In the genomic region with DNA sequence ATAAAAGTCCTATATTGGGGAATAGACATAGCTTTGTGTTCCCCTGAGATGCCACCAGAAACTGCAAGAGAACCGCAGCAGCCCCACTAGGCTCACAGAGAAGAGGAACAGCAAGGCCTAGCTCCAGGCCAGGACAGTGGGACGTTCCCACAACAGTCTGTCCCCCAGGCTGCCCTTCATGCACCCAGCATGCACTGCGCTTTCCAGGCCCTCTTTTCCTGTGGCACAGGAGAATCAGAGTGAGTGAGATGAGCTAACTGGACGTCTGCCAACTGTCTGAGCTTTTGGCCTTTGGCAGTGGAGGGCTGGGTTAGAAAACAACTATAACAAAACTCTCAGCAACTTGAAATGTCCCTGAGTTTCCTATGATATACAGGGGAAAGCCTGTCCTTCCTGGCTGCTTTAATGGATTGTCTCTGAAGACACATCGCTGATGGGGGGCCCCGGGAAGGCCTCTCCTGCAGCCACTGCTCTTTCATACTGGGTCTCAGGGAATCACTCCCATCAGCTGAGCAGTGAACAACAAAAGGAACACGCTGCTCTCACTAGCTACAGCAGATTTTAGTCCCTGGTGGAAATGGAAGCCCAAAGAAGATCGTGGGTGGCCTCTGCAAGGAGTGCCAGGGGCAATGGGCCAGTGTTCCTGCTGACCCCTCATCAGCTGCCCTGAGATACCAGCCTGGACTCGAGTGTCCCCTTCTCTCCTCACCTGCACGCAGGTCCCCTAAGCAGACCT, we compare ENCODE assay signal across 9 cellular contexts. TPM values are rescaled to one million over a fixed set of nuclear protein-coding genes. Genes with fewer than 3 reads are reported as not detected.
DNase-seq lines count a peak whose midpoint lies in the region; ATAC-seq and TF ChIP-seq lines count a peak whose summit lies in the region.
"Had no signal": no experiment of that assay in that cellular context is flagged by ENCODE, and none has a peak within 500 bp of the region (broad histone marks: within the 10 kb centered on the region; RNA-seq: fewer than 3 reads in every experiment).

No MANE protein-coding gene starts in this region.

- CTCF ChIA-PET in SK-N-SH (lab: Yijun Ruan, JAX) (interaction anchor here (0.7 to 15.5 kb wide), 8 partner anchors 10 to 606 kb away, joined by 3 to 291 read pairs (median 7); no protein-coding TSS in a partner anchor), HEK293T (lab: Yijun Ruan, JAX) (interaction anchor here (0.7 kb wide), 1 partner anchor 151 kb away, joined by 3 read pairs; no protein-coding TSS in a partner anchor)

- TF ChIP-seq EP300 in SK-N-SH (IDR thresholded peaks at IDR 0.05; ENCODE audit: borderline replicate concordance in 1 of 2, low read depth in 1 of 2, low read length in 1 of 2) (0 out of 4 replicates have a peak, but pooled peaks of 1 of the 2 experiments have one; percentile 15), sigmoid colon (IDR thresholded peaks at IDR 0.05) (no peak)

- H3F3A ChIP-seq in SK-N-SH (replicated peaks; ENCODE audit: insufficient read depth), result peaks cover 84% of the 10 kb centered on the region
- peaks cover 15% of the 10 kb centered on the region for H3F3A ChIP-seq in smooth muscle cell (ENCODE audit: low read depth)

- H3K9me3 Mint-ChIP-seq in glutamatergic neuron (ENCODE audit: unreplicated experiment) (peaks cover 24% of the 10 kb centered on the region), natural killer cell (no peaks in the 10 kb centered on the region)

- H3K9me3 ChIP-seq in SK-N-SH (no peaks in the 10 kb centered on the region), sigmoid colon (no peaks in the 10 kb centered on the region), smooth muscle cell (replicated peaks; ENCODE audit: low read depth) (no peaks in the 10 kb centered on the region)

- no peaks in the 10 kb centered on the region for H3K27me3 ChIP-seq in SK-N-SH (ENCODE audit: insufficient read depth)
- no peaks in the 10 kb centered on the region for H3K27me3 ChIP-seq in sigmoid colon
- no peaks in the 10 kb centered on the region for H3K27me3 ChIP-seq in smooth muscle cell (ENCODE audit: low read depth)

- peak overlapping the region; percentile 70 for H3K4me3 Mint-ChIP-seq in glutamatergic neuron (ENCODE audit: unreplicated experiment)
- H3K4me3 Mint-ChIP-seq in natural killer cell, result no peak overlapping the region

- TF ChIP-seq POLR2A in sigmoid colon (IDR thresholded peaks at IDR 0.05), result no peak

- H3K9ac ChIP-seq in SK-N-SH (no peak overlapping the region), smooth muscle cell (ENCODE audit: low read depth) (no peak overlapping the region)

- H3K4me2 ChIP-seq in SK-N-SH, result no peak overlapping the region
- no peak overlapping the region for H3K4me2 ChIP-seq in smooth muscle cell

- intact Hi-C loops in sigmoid colon (cut with DNase I), result no loop called here
- intact Hi-C loops in natural killer cell (cut with micrococcal nuclease), result no loop called here

- POLR2A ChIA-PET in SK-N-SH (lab: Yijun Ruan, JAX) (interaction anchor here (2.1 kb wide), 1 partner anchor 10 kb away, joined by 5 read pairs; no protein-coding TSS in a partner anchor), HEK293T (lab: Yijun Ruan, JAX) (no interaction called here)

- peak overlapping the region; percentile 57 to 89 for H3K27ac ChIP-seq in SK-N-SH (ENCODE audit: low read depth in 2 of 2, low read length in 1 of 2)
- H3K27ac ChIP-seq in sigmoid colon, result peak overlapping the region; percentile 21 to 47 (median 42)
- H3K27ac ChIP-seq in smooth muscle cell (ENCODE audit: low read depth), result no peak overlapping the region

- H3K4me3 ChIP-seq in SK-N-SH (ENCODE audit: low read depth in 2 of 2, low read length in 1 of 2) (no peak overlapping the region), sigmoid colon (no peak overlapping the region), smooth muscle cell (no peak overlapping the region)

- peaks cover 59% of the 10 kb centered on the region for H3K4me1 Mint-ChIP-seq in glutamatergic neuron (ENCODE audit: low read depth, unreplicated experiment)
- peaks cover 21 to 26% of the 10 kb centered on the region in 2 donors for H3K4me1 Mint-ChIP-seq in natural killer cell

- H3K79me2 ChIP-seq in SK-N-SH (ENCODE audit: insufficient read depth) (peaks cover 29% of the 10 kb centered on the region), smooth muscle cell (ENCODE audit: low read depth) (no peaks in the 10 kb centered on the region)

- no peak for TF ChIP-seq RAD21 in SK-N-SH (IDR thresholded peaks at IDR 0.05; ENCODE audit: low read length)

- no peaks in the 10 kb centered on the region for H3K9me2 ChIP-seq in SK-N-SH

- DNase-seq in HT1080 (ENCODE audit: low read depth), result peak; percentile 40
- DNase-seq in SK-N-SH, result peak; percentile 75
- no peak for DNase-seq in glutamatergic neuron
- no peak for DNase-seq in sigmoid colon
- DNase-seq in natural killer cell, result no peak
- DNase-seq in hepatic stellate cell (ENCODE audit: low spot score), result no peak
- no peak for DNase-seq in smooth muscle cell (lab: John Stamatoyannopoulos, UW; ENCODE audit: unreplicated experiment)
- no peak for DNase-seq in HEK293T (ENCODE audit: extremely low spot score)
- DNase-seq: activated T-cell treated with anti-CD3 and anti-CD28 coated beads, Interleukin-2, amount 50 U/mL, for 1 hour had no signal

- peaks cover 68% of the 10 kb centered on the region for H4K20me1 ChIP-seq in SK-N-SH (ENCODE audit: insufficient read depth)
- H4K20me1 ChIP-seq in smooth muscle cell (ENCODE audit: low read depth), result peaks cover 6% of the 10 kb centered on the region

- ATAC-seq in natural killer cell, result no peak

- H3K4me1 ChIP-seq in SK-N-SH (ENCODE audit: control insufficient read depth in 1 of 2, insufficient read depth in 2 of 2, low read depth in 1 of 2, low read length in 1 of 2) (peaks cover 20 to 32% of the 10 kb centered on the region in 2 experiments; a peak in 3 of 4 replicates), sigmoid colon (peaks cover 0 to 23% (median 15%) of the 10 kb centered on the region in 4 donors), smooth muscle cell (ENCODE audit: low read depth) (peaks cover 8% of the 10 kb centered on the region)

- H3K36me3 Mint-ChIP-seq in glutamatergic neuron (ENCODE audit: unreplicated experiment) (no peaks in the 10 kb centered on the region), natural killer cell (no peaks in the 10 kb centered on the region)

- no peak for TF ChIP-seq CTCF in SK-N-SH (IDR thresholded peaks at IDR 0.05)
- TF ChIP-seq CTCF in glutamatergic neuron (IDR thresholded peaks at IDR 0.05; ENCODE audit: partially characterized antibody, unreplicated experiment), result no peak
- TF ChIP-seq CTCF in sigmoid colon (IDR thresholded peaks at IDR 0.05), result no peak
- TF ChIP-seq CTCF in natural killer cell (IDR thresholded peaks at IDR 0.05), result no peak
- TF ChIP-seq CTCF in smooth muscle cell (IDR thresholded peaks at IDR 0.05; ENCODE audit: borderline replicate concordance, insufficient read depth, poor library complexity, severe bottlenecking), result no peak

- H3K27ac Mint-ChIP-seq in glutamatergic neuron (ENCODE audit: unreplicated experiment) (peak overlapping the region; percentile 97), natural killer cell (peak overlapping the region in 1 of 2 donors; percentile 58)

- peaks cover 57 to 63% of the 10 kb centered on the region in 2 experiments for H3K36me3 ChIP-seq in SK-N-SH (replicated peaks in 1 of 2; ENCODE audit: control insufficient read depth in 1 of 2, insufficient read depth in 2 of 2, low read length in 1 of 2)
- peaks cover 0 to 42% (median 0%) of the 10 kb centered on the region in 4 donors for H3K36me3 ChIP-seq in sigmoid colon
- H3K36me3 ChIP-seq in smooth muscle cell (ENCODE audit: low read depth), result no peaks in the 10 kb centered on the region

- 63% methylated on average over 8 of the region's 10 CpGs for whole genome bisulfite sequencing in SK-N-SH (ENCODE audit: low lambda C conversion rate)
- 68 to 76% methylated on average over 10 of the region's 10 CpGs for WGBS in sigmoid colon, 2 donors
- WGBS in smooth muscle cell (ENCODE audit: low lambda C conversion rate), result 84% methylated on average over 10 of the region's 10 CpGs

- H2AFZ ChIP-seq in SK-N-SH (ENCODE audit: low read depth) (no peak overlapping the region), smooth muscle cell (ENCODE audit: low read depth) (no peak overlapping the region)

- H3K27me3 Mint-ChIP-seq in glutamatergic neuron (ENCODE audit: unreplicated experiment), result peaks cover 7% of the 10 kb centered on the region
- peaks cover 0 to 3% of the 10 kb centered on the region in 2 donors for H3K27me3 Mint-ChIP-seq in natural killer cell (ENCODE audit: low read depth in 2 of 2)

TF ChIP-seq in SK-N-SH, 30 proteins besides CTCF, POLR2A, EP300 and RAD21 (continues in another document):
- peak; percentile 53 for TF ChIP-seq CHD2 (IDR thresholded peaks at IDR 0.05; ENCODE audit: low read length, partially characterized antibody)
- TF ChIP-seq TAF1 (IDR thresholded peaks at IDR 0.05; ENCODE audit: borderline replicate concordance, low read depth, low read length), result no peak
- no peak for TF ChIP-seq NRF1 (IDR thresholded peaks at IDR 0.05; ENCODE audit: low read depth, low read length)
- TF ChIP-seq RCOR1 (IDR thresholded peaks at IDR 0.05; ENCODE audit: low read length), result peak; percentile 62; the same call in 1 of the 2 replicates
- no peak for TF ChIP-seq FOXJ3 (CRISPR knock-in tag; IDR thresholded peaks at IDR 0.05)
- no peak for TF ChIP-seq SMC3 (IDR thresholded peaks at IDR 0.05; ENCODE audit: low read depth, low read length)

TF ChIP-seq in HEK293T, 16 proteins besides CTCF, POLR2A, EP300 and RAD21:
- no peak for TF ChIP-seq FOXK2 (IDR thresholded peaks at IDR 0.05)
- no peak for TF ChIP-seq ARNT (IDR thresholded peaks at IDR 0.05)
- no peak for TF ChIP-seq SP1 (IDR thresholded peaks at IDR 0.05)

RNA-seq across cellular contexts. Expression of gene PODXL, which starts 53.5 kb away (rescaled TPM):
- 111 and 131 TPM in 2 replicates for total RNA-seq in HT1080 (2014; rRNA removed; shearing (Covaris generic))
- 85.8 and 108 TPM in 2 replicates for polyA plus RNA-seq in HT1080 (2015; cell fraction: cytosol; rRNA removed)
- polyA plus RNA-seq in HT1080 (2015; cell fraction: nucleus; rRNA removed), result 215 and 216 TPM in 2 replicates
- polyA plus RNA-seq in SK-N-SH (2012; rRNA removed) (76.1 and 86.0 TPM in 2 replicates), sigmoid colon (1 to 10 TPM; 1.2 to 8.8 (median 3.0) TPM), smooth muscle cell (2.1 and 11.1 TPM in 2 replicates)
- polyA plus RNA-seq in SK-N-SH (2012; cell fraction: cytosol; rRNA removed), result 44.3 and 58.4 TPM in 2 replicates
- polyA plus RNA-seq in SK-N-SH (2012; cell fraction: nucleus; rRNA removed), result 131 and 142 TPM in 2 replicates
- total RNA-seq in glutamatergic neuron (ENCODE audit: unreplicated experiment) (12.3 TPM), sigmoid colon (10 to 100 TPM; 15.8 to 23.2 (median 20.2) TPM), natural killer cell (1 to 10 TPM in 1 of 3 donors, under 1 TPM in 2; 0.35 to 1.4 (median 0.88) TPM), smooth muscle cell (7.3 and 10.8 TPM in 2 replicates)

Comparison
In these comparisons a context has a peak if more than half of its experiments do, and no peak if none do; other contexts are left out.
1. DNase-seq: peak in HT1080 (single experiment) and SK-N-SH (single experiment); none in glutamatergic neuron (single experiment), sigmoid colon (single experiment), natural killer cell (single experiment), hepatic stellate cell (single experiment), smooth muscle cell (single experiment) and HEK293T (single experiment).